In genomic region chr22:23226497-23226850, GRCh38 we compare ENCODE assay signal across 10 cellular contexts. TPM values are rescaled to one million over a fixed set of nuclear protein-coding genes. Genes with fewer than 3 reads are reported as not detected.
DNase-seq lines count a peak whose midpoint lies in the region; ATAC-seq and TF ChIP-seq lines count a peak whose summit lies in the region.
"Had no signal": no experiment of that assay in that cellular context is flagged by ENCODE, and none has a peak within 500 bp of the region (broad histone marks: within the 10 kb centered on the region; RNA-seq: fewer than 3 reads in every experiment).

No MANE protein-coding gene starts in this region.

- no peak overlapping the region for H3K4ac ChIP-seq in mesenchymal stem cell (ENCODE audit: low read depth in 1 of 2, low read length in 2 of 2)

- H2BK120ac ChIP-seq in mesenchymal stem cell (ENCODE audit: low read depth, low read length), result no peak overlapping the region

- H3K27me3 ChIP-seq in mesenchymal stem cell (ENCODE audit: control insufficient read depth in 1 of 2, insufficient read depth in 1 of 2, low read length in 2 of 2) (no peaks in the 10 kb centered on the region), aorta (ENCODE audit: control insufficient read depth in 1 of 2, insufficient read depth in 2 of 2, low read length in 1 of 2) (no peaks in the 10 kb centered on the region)

- H3K9ac ChIP-seq in mesenchymal stem cell (ENCODE audit: low read length), result peak overlapping the region; percentile 37

- H2AK5ac ChIP-seq in mesenchymal stem cell (ENCODE audit: low read length, severe bottlenecking), result peak overlapping the region; percentile 55

- peaks cover 67% of the 10 kb centered on the region for H3K4me1 Mint-ChIP-seq in stimulated activated naive CD8-positive, alpha-beta T cell treated with anti-CD3 and anti-CD28 coated beads, Interleukin-15, Interleukin-2, amounts not matched to agents 100 ng/mL and 50 ng/mL, for 24 hours (ENCODE audit: low read depth)
- peaks cover 61% of the 10 kb centered on the region for H3K4me1 Mint-ChIP-seq in stimulated activated naive CD8-positive, alpha-beta T cell treated with anti-CD3 and anti-CD28 coated beads, Interleukin-15, amount 100 ng/mL, for 72 hours
- H3K4me1 Mint-ChIP-seq in chondrocyte (ENCODE audit: low read depth), result peaks cover 41% of the 10 kb centered on the region

- no peak overlapping the region for H3K4me2 ChIP-seq in mesenchymal stem cell (ENCODE audit: low read length, poor library complexity, severe bottlenecking)

- H2AFZ ChIP-seq in mesenchymal stem cell (ENCODE audit: low read depth, low read length), result no peak overlapping the region

- TF ChIP-seq CTCF in chondrocyte (IDR thresholded peaks at IDR 0.05), result no peak

- no peak overlapping the region for H2BK15ac ChIP-seq in mesenchymal stem cell (ENCODE audit: low read depth, poor library complexity, severe bottlenecking)

- no peak overlapping the region for H2BK5ac ChIP-seq in mesenchymal stem cell (ENCODE audit: low read depth, low read length, poor library complexity, severe bottlenecking)

- H4K91ac ChIP-seq in mesenchymal stem cell (ENCODE audit: low read length), result no peak overlapping the region

- H3K79me1 ChIP-seq in mesenchymal stem cell (replicated peaks; ENCODE audit: low read length, poor library complexity, severe bottlenecking), result peaks cover 54% of the 10 kb centered on the region

- H3K9me3 ChIP-seq in mesenchymal stem cell (ENCODE audit: control insufficient read depth, low read length) (peaks cover 17% of the 10 kb centered on the region), aorta (ENCODE audit: control insufficient read depth, low read length) (no peaks in the 10 kb centered on the region)
- H3K9me3 ChIP-seq: Caco-2 had no signal

- no peak for ATAC-seq in stimulated activated naive CD8-positive, alpha-beta T cell treated with anti-CD3 and anti-CD28 coated beads, Interleukin-15, amount 100 ng/mL, for 72 hours
- ATAC-seq in aorta (ENCODE audit: low FRiP score) (no peak), GM18519 (IDR thresholded peaks at IDR 0.05; ENCODE audit: low FRiP score, unreplicated experiment) (no peak)

- H3K23ac ChIP-seq in mesenchymal stem cell (ENCODE audit: low read length in 2 of 2), result no peak overlapping the region

- peaks cover 9% of the 10 kb centered on the region for H3K9me3 Mint-ChIP-seq in stimulated activated naive CD8-positive, alpha-beta T cell treated with anti-CD3 and anti-CD28 coated beads, Interleukin-15, Interleukin-2, amounts not matched to agents 100 ng/mL and 50 ng/mL, for 24 hours
- H3K9me3 Mint-ChIP-seq in stimulated activated naive CD8-positive, alpha-beta T cell treated with anti-CD3 and anti-CD28 coated beads, Interleukin-15, amount 100 ng/mL, for 72 hours, result peaks cover 20% of the 10 kb centered on the region in 2 donors
- peaks cover 13% of the 10 kb centered on the region for H3K9me3 Mint-ChIP-seq in chondrocyte (ENCODE audit: low read depth)

- H2BK12ac ChIP-seq in mesenchymal stem cell (ENCODE audit: low read length in 2 of 2), result no peak overlapping the region

- no peak overlapping the region for H3K27ac ChIP-seq in mesenchymal stem cell (ENCODE audit: low read length, poor library complexity, severe bottlenecking)
- peak overlapping the region; percentile 39 to 80 for H3K27ac ChIP-seq in aorta (ENCODE audit: low read depth in 1 of 2, low read length in 2 of 2)

- H3K14ac ChIP-seq in mesenchymal stem cell (ENCODE audit: low read length in 2 of 2), result no peak overlapping the region

- intact Hi-C loops in aorta (cut with DNase I), result no loop called here

- H3K4me3 ChIP-seq in mesenchymal stem cell (ENCODE audit: insufficient read depth in 1 of 2, low read depth in 1 of 2, low read length in 2 of 2), result peak overlapping the region in 1 of 2 experiments; percentile 9
- H3K4me3 ChIP-seq in aorta (ENCODE audit: low read length in 2 of 2), result no peak overlapping the region

- H3K27me3 Mint-ChIP-seq in stimulated activated naive CD8-positive, alpha-beta T cell treated with anti-CD3 and anti-CD28 coated beads, Interleukin-15, Interleukin-2, amounts not matched to agents 100 ng/mL and 50 ng/mL, for 24 hours, result no peaks in the 10 kb centered on the region
- no peaks in the 10 kb centered on the region for H3K27me3 Mint-ChIP-seq in stimulated activated naive CD8-positive, alpha-beta T cell treated with anti-CD3 and anti-CD28 coated beads, Interleukin-15, amount 100 ng/mL, for 72 hours
- H3K27me3 Mint-ChIP-seq in chondrocyte (ENCODE audit: low read depth), result no peaks in the 10 kb centered on the region
- H3K27me3 Mint-ChIP-seq: naive B cell had no signal

- no peak overlapping the region for H4K8ac ChIP-seq in mesenchymal stem cell (ENCODE audit: low read length)

- no peak for DNase-seq in stimulated activated naive CD8-positive, alpha-beta T cell treated with anti-CD3 and anti-CD28 coated beads, Interleukin-15, amount 100 ng/mL, for 72 hours
- DNase-seq in chondrocyte (ENCODE audit: low spot score) (no peak), mesenchymal stem cell (no peak), aorta (peak in 1 of 2 donors; percentile 10), DMS114 treated with DMSO at 0.1 percent for 48 hours (lab: John Stamatoyannopoulos, UW; ENCODE audit: unreplicated experiment) (no peak)
- DNase-seq in stimulated activated CD4-positive, alpha-beta T cell treated with anti-CD3 and anti-CD28 coated beads, Interleukin-4, amount 100 ng/mL, for 1 hour, result no peak
- DNase-seq: Caco-2, naive B cell had no signal

- peak overlapping the region; percentile 22 for H3K27ac Mint-ChIP-seq in stimulated activated naive CD8-positive, alpha-beta T cell treated with anti-CD3 and anti-CD28 coated beads, Interleukin-15, Interleukin-2, amounts not matched to agents 100 ng/mL and 50 ng/mL, for 24 hours
- no peak overlapping the region for H3K27ac Mint-ChIP-seq in stimulated activated naive CD8-positive, alpha-beta T cell treated with anti-CD3 and anti-CD28 coated beads, Interleukin-15, amount 100 ng/mL, for 72 hours
- peak overlapping the region; percentile 94 for H3K27ac Mint-ChIP-seq in chondrocyte (ENCODE audit: unreplicated experiment)

- H3K36me3 Mint-ChIP-seq in stimulated activated naive CD8-positive, alpha-beta T cell treated with anti-CD3 and anti-CD28 coated beads, Interleukin-15, Interleukin-2, amounts not matched to agents 100 ng/mL and 50 ng/mL, for 24 hours (ENCODE audit: low read depth), result peaks cover 27% of the 10 kb centered on the region
- H3K36me3 Mint-ChIP-seq in chondrocyte (ENCODE audit: low read depth), result peaks cover 6% of the 10 kb centered on the region

- H3K36me3 ChIP-seq in mesenchymal stem cell (ENCODE audit: control insufficient read depth in 1 of 2, insufficient read depth in 2 of 2, low read depth in 1 of 2, low read length in 2 of 2) (peaks cover 0 to 4% of the 10 kb centered on the region in 2 experiments), aorta (ENCODE audit: control insufficient read depth in 1 of 2, insufficient read depth in 2 of 2, low read length in 1 of 2) (no peaks in the 10 kb centered on the region)

- H3K18ac ChIP-seq in mesenchymal stem cell (ENCODE audit: low read depth in 1 of 2, low read length in 2 of 2), result no peak overlapping the region

- H3K4me3 Mint-ChIP-seq in stimulated activated naive CD8-positive, alpha-beta T cell treated with anti-CD3 and anti-CD28 coated beads, Interleukin-15, Interleukin-2, amounts not matched to agents 100 ng/mL and 50 ng/mL, for 24 hours, result no peak overlapping the region
- no peak overlapping the region for H3K4me3 Mint-ChIP-seq in stimulated activated naive CD8-positive, alpha-beta T cell treated with anti-CD3 and anti-CD28 coated beads, Interleukin-15, amount 100 ng/mL, for 72 hours
- peak overlapping the region; percentile 50 for H3K4me3 Mint-ChIP-seq in chondrocyte (ENCODE audit: unreplicated experiment)

- H3K4me1 ChIP-seq in mesenchymal stem cell (ENCODE audit: control insufficient read depth, insufficient read depth, low read depth, low read length), result peaks cover 27% of the 10 kb centered on the region
- H3K4me1 ChIP-seq in aorta (ENCODE audit: control insufficient read depth in 1 of 2, insufficient read depth in 2 of 2, low read length in 2 of 2), result peaks cover 0 to 10% of the 10 kb centered on the region in 2 donors

RNA-seq across cellular contexts. Expression of gene BCR, which starts 46.2 kb away (rescaled TPM):
- total RNA-seq in chondrocyte (28.4 to 44.5 TPM (median 30.0 TPM) in 3 replicates), aorta (100 to 1,000 TPM; 113 to 120 TPM)
- polyA plus RNA-seq in mesenchymal stem cell (2013, experiment 1 of 2), result 7.3 TPM
- polyA plus RNA-seq in mesenchymal stem cell (2013, experiment 2 of 2), result 7.1 TPM
- 10 to 100 TPM in 1 of 2 donors, 1 to 10 TPM in 1; 5.3 to 30.1 TPM for polyA plus RNA-seq in aorta

Comparison
In these comparisons a context has a peak if more than half of its experiments do, and no peak if none do; other contexts are left out.
1. H3K27ac Mint-ChIP-seq: peak in stimulated activated naive CD8-positive, alpha-beta T cell treated with anti-CD3 and anti-CD28 coated beads, Interleukin-15, Interleukin-2, amounts not matched to agents 100 ng/mL and 50 ng/mL, for 24 hours (single experiment) and chondrocyte (single experiment); none in stimulated activated naive CD8-positive, alpha-beta T cell treated with anti-CD3 and anti-CD28 coated beads, Interleukin-15, amount 100 ng/mL, for 72 hours (0 of 2).